In genomic region chr1:244077473-244078220, GRCh38 we compare ENCODE assay signal across 16 cellular contexts. TPM values are rescaled to one million over a fixed set of nuclear protein-coding genes. Genes with fewer than 3 reads are reported as not detected.
DNase-seq lines count a peak whose midpoint lies in the region; ATAC-seq and TF ChIP-seq lines count a peak whose summit lies in the region.
"Had no signal": no experiment of that assay in that cellular context is flagged by ENCODE, and none has a peak within 500 bp of the region (broad histone marks: within the 10 kb centered on the region; RNA-seq: fewer than 3 reads in every experiment).

No MANE protein-coding gene starts in this region.

- H3F3A ChIP-seq in PC-9 (ENCODE audit: insufficient read depth, low read depth): peaks cover 6% of the 10 kb centered on the region; the same call in 1 of the 2 replicates

- no peaks in the 10 kb centered on the region for H3K36me3 ChIP-seq in naive thymus-derived CD4-positive, alpha-beta T cell (ENCODE audit: control insufficient read depth in 2 of 3, insufficient read depth in 3 of 3, low read length in 3 of 3)
- H3K36me3 ChIP-seq in PC-9 (ENCODE audit: low read depth): no peaks in the 10 kb centered on the region
- no peaks in the 10 kb centered on the region for H3K36me3 ChIP-seq in CD8-positive, alpha-beta T cell (ENCODE audit: insufficient read depth, low read length)
- H3K36me3 ChIP-seq: gastroesophageal sphincter, right lobe of liver had no signal

- H3K27me3 ChIP-seq in naive thymus-derived CD4-positive, alpha-beta T cell (ENCODE audit: control insufficient read depth in 2 of 2, insufficient read depth in 2 of 2, low read length in 2 of 2): no peaks in the 10 kb centered on the region
- H3K27me3 ChIP-seq in PC-9 (ENCODE audit: insufficient read depth, low read depth): no peaks in the 10 kb centered on the region
- H3K27me3 ChIP-seq in CD8-positive, alpha-beta T cell (ENCODE audit: insufficient read depth, low read length): no peaks in the 10 kb centered on the region
- H3K27me3 ChIP-seq: right lobe of liver had no signal

- POLR2A ChIA-PET in naive thymus-derived CD4-positive, alpha-beta T cell (lab: Charles Lee): interaction anchor here (1.3 to 9.4 kb wide), 2 partner anchors 12 to 28 kb away, joined by 5 to 240 read pairs; partner anchors contain the start of gene ZBTB18
- POLR2A ChIA-PET in PC-9 (lab: Charles Lee; ENCODE audit: unreplicated experiment): interaction anchor here (0.6 kb wide), 1 partner anchor 513 kb away, joined by 3 read pairs; no protein-coding TSS in a partner anchor
- POLR2A ChIA-PET in CD8-positive, alpha-beta T cell (lab: Charles Lee): interaction anchor here (0.6 to 4.8 kb wide), 5 partner anchors 10 to 168 kb away, joined by 3 to 96 read pairs (median 5); partner anchors contain the start of gene ZBTB18

- H3K4me3 ChIP-seq in naive thymus-derived CD4-positive, alpha-beta T cell (ENCODE audit: low read length): no peak overlapping the region
- no peak overlapping the region for H3K4me3 ChIP-seq in PC-9
- no peak overlapping the region for H3K4me3 ChIP-seq in CD8-positive, alpha-beta T cell (ENCODE audit: low read depth, low read length)
- H3K4me3 ChIP-seq: gastroesophageal sphincter, right lobe of liver, SK-N-MC had no signal

- H3K9me2 ChIP-seq in PC-9 (ENCODE audit: insufficient read depth): no peaks in the 10 kb centered on the region

- no peaks in the 10 kb centered on the region for H3K9me3 ChIP-seq in naive thymus-derived CD4-positive, alpha-beta T cell (ENCODE audit: control insufficient read depth in 2 of 3, low read length in 3 of 3)
- H3K9me3 ChIP-seq in PC-9 (ENCODE audit: insufficient read depth, low read depth): no peaks in the 10 kb centered on the region
- H3K9me3 ChIP-seq in CD8-positive, alpha-beta T cell (ENCODE audit: low read length): no peaks in the 10 kb centered on the region
- H3K9me3 ChIP-seq: gastroesophageal sphincter, right lobe of liver had no signal

- CTCF ChIA-PET in naive thymus-derived CD4-positive, alpha-beta T cell (lab: Charles Lee): no interaction called here
- CTCF ChIA-PET in PC-9 (lab: Charles Lee): no interaction called here
- CTCF ChIA-PET in CD8-positive, alpha-beta T cell (lab: Charles Lee): interaction anchor here (0.6 to 1.8 kb wide), 4 partner anchors 23 to 40 kb away, joined by 3 to 5 read pairs (median 4); partner anchors contain the start of gene ZBTB18

- no TSS peak for BruUV-seq in PC-9 (replicated peaks; lab: Mats Ljungman, UMichigan)

- peaks cover 16 to 32% of the 10 kb centered on the region in 2 donors for H3K4me1 ChIP-seq in naive thymus-derived CD4-positive, alpha-beta T cell (ENCODE audit: control insufficient read depth in 2 of 2, insufficient read depth in 2 of 2, low read length in 2 of 2)
- peaks cover 5% of the 10 kb centered on the region for H3K4me1 ChIP-seq in PC-9 (replicated peaks; ENCODE audit: insufficient read depth)
- H3K4me1 ChIP-seq in CD8-positive, alpha-beta T cell (ENCODE audit: insufficient read depth, low read length): peaks cover 31% of the 10 kb centered on the region
- H3K4me1 ChIP-seq: gastroesophageal sphincter, right lobe of liver had no signal

- peaks cover 0 to 5% (median 0%) of the 10 kb centered on the region in 5 donors for H3K36me3 Mint-ChIP-seq in naive thymus-derived CD4-positive, alpha-beta T cell
- H3K36me3 Mint-ChIP-seq in CD8-positive, alpha-beta T cell: no peaks in the 10 kb centered on the region
- H3K36me3 Mint-ChIP-seq: CD14-positive monocyte, natural killer cell had no signal

- H3K27ac ChIP-seq in naive thymus-derived CD4-positive, alpha-beta T cell (ENCODE audit: low read depth, low read length): no peak overlapping the region
- no peak overlapping the region for H3K27ac ChIP-seq in PC-9
- no peak overlapping the region for H3K27ac ChIP-seq in CD8-positive, alpha-beta T cell (ENCODE audit: low read depth, low read length)
- H3K27ac ChIP-seq: gastroesophageal sphincter, right lobe of liver, SK-N-MC had no signal

- ATAC-seq in HG03175 (IDR thresholded peaks at IDR 0.05; ENCODE audit: unreplicated experiment) (peak; percentile 52), HG02610 (IDR thresholded peaks at IDR 0.05; ENCODE audit: unreplicated experiment) (no peak)
- no peak for ATAC-seq in naive thymus-derived CD4-positive, alpha-beta T cell
- no peak for ATAC-seq in CD8-positive, alpha-beta T cell
- ATAC-seq: activated T-cell treated with anti-CD3 and anti-CD28 coated beads, Interleukin-2, amount 50 U/mL, for 4 hours; gastroesophageal sphincter; natural killer cell had no signal

- intact Hi-C loops in naive thymus-derived CD4-positive, alpha-beta T cell (cut with micrococcal nuclease): loop anchor here in 1 of 2 donors (5.0 kb wide), 1 partner anchor 35 kb away; no protein-coding TSS in a partner anchor
- intact Hi-C loops in PC-9 (cut with micrococcal nuclease; ENCODE audit: unreplicated experiment): no loop called here
- intact Hi-C loops in CD8-positive, alpha-beta T cell (cut with DNase I, micrococcal nuclease): loop anchor here in 1 of 2 experiments (10.0 kb wide), 2 partner anchors 223 to 823 kb away; partner anchors contain the start of genes AKT3, CEP170 and SDCCAG8

- H3K79me2 ChIP-seq in PC-9 (ENCODE audit: low read depth): no peaks in the 10 kb centered on the region

- no peak overlapping the region for H2AFZ ChIP-seq in PC-9

- peak overlapping the region in 8 of 9 donors; percentile 76 to 99 (median 91) for H3K27ac Mint-ChIP-seq in naive thymus-derived CD4-positive, alpha-beta T cell
- no peak overlapping the region for H3K27ac Mint-ChIP-seq in CD8-positive, alpha-beta T cell
- H3K27ac Mint-ChIP-seq: natural killer cell had no signal

- H3K27me3 Mint-ChIP-seq in naive thymus-derived CD4-positive, alpha-beta T cell: peaks cover 0 to 27% (median 6%) of the 10 kb centered on the region in 5 donors
- H3K27me3 Mint-ChIP-seq in CD8-positive, alpha-beta T cell (ENCODE audit: low read depth): peaks cover 12% of the 10 kb centered on the region

- peaks cover 19 to 61% (median 49%) of the 10 kb centered on the region in 7 donors for H3K4me1 Mint-ChIP-seq in naive thymus-derived CD4-positive, alpha-beta T cell
- peaks cover 44% of the 10 kb centered on the region for H3K4me1 Mint-ChIP-seq in CD8-positive, alpha-beta T cell (ENCODE audit: low read depth)

- H3K4me3 Mint-ChIP-seq in naive thymus-derived CD4-positive, alpha-beta T cell: peak overlapping the region in 8 of 10 donors; percentile 12 to 76 (median 50)
- H3K4me3 Mint-ChIP-seq in CD8-positive, alpha-beta T cell: no peak overlapping the region
- H3K4me3 Mint-ChIP-seq: activated T-cell treated with anti-CD3 and anti-CD28 coated beads, Interleukin-2, amount 50 U/mL, for 4 hours; natural killer cell had no signal

- no peaks in the 10 kb centered on the region for H4K20me1 ChIP-seq in PC-9 (ENCODE audit: insufficient read depth)

- no peak overlapping the region for H3K4me2 ChIP-seq in PC-9

- DNase-seq in DMS153 (lab: John Stamatoyannopoulos, UW) (peak; percentile 47), RPMI7951 (ENCODE audit: low read depth) (peak; percentile 19), PC-9 (no peak), HuH-7 (ENCODE audit: low spot score) (no peak)
- DNase-seq in naive thymus-derived CD4-positive, alpha-beta T cell: peak in 2 of 9 donors; percentile 13 to 34
- DNase-seq in CD8-positive, alpha-beta T cell: no peak
- DNase-seq: activated T-cell treated with anti-CD3 and anti-CD28 coated beads, Interleukin-2, amount 50 U/mL, for 4 hours; effector CD8-positive, alpha-beta T cell; natural killer cell; NCI-H1048; right lobe of liver had no signal

- TF ChIP-seq CTCF in PC-9 (conservative IDR thresholded peaks at IDR 0.05): no peak
- no peak for TF ChIP-seq CTCF in CD8-positive, alpha-beta T cell (IDR thresholded peaks at IDR 0.05)

- peaks cover 0 to 1% (median 0%) of the 10 kb centered on the region in 11 donors for H3K9me3 Mint-ChIP-seq in naive thymus-derived CD4-positive, alpha-beta T cell
- no peaks in the 10 kb centered on the region for H3K9me3 Mint-ChIP-seq in CD8-positive, alpha-beta T cell
- H3K9me3 Mint-ChIP-seq: activated T-cell treated with anti-CD3 and anti-CD28 coated beads, Interleukin-2, amount 50 U/mL, for 4 hours; natural killer cell had no signal

RNA-seq across cellular contexts. Expression of gene ZBTB18, which starts 26.6 kb away (rescaled TPM):
- 13.6 and 16.5 TPM in 2 replicates for total RNA-seq in RPMI7951 (2014; rRNA removed; shearing (Covaris generic))
- total RNA-seq in naive thymus-derived CD4-positive, alpha-beta T cell: 10 to 100 TPM; 15.5 to 90.7 (median 50.5) TPM
- 1 to 10 TPM; 3.6 to 3.9 TPM for polyA plus RNA-seq in naive thymus-derived CD4-positive, alpha-beta T cell
- 16.3 and 20.7 TPM in 2 replicates for total RNA-seq in PC-9 (2021)
- 10 to 100 TPM; 68.8 to 69.2 TPM for total RNA-seq in CD8-positive, alpha-beta T cell

Comparison
In these comparisons a context has a peak if more than half of its experiments do, and no peak if none do; other contexts are left out.
1. DNase-seq: peak in DMS153 (single experiment) and RPMI7951 (single experiment); none in PC-9 (0 of 2), HuH-7 (single experiment) and CD8-positive, alpha-beta T cell (0 of 7).